In the genomic region with DNA sequence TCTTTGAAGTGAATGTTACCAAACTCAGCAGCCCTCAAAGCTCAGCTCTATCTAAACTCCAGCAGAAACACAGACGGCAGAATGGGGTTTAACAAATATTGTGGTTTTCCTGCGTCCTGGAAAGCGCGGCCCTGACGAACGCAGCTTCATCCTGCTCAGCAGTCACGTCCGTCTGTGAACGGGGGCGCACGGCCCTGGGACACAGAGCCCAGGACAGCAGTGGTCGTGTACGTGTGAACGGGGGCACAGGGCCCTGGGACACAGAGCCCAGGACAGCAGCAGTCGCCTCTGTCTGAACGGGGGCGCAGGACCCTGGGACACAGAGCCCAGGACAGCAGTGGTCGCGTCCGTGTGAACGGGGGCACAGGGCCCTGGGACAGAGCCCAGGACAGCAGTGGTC, we compare ENCODE assay signal across 28 cellular contexts. TPM values are rescaled to one million over a fixed set of nuclear protein-coding genes. Genes with fewer than 3 reads are reported as not detected.
"Had no signal": no experiment of that assay in that cellular context is flagged by ENCODE, and none has a peak within 500 bp of the region (broad histone marks: within the 10 kb centered on the region; RNA-seq: fewer than 3 reads in every experiment).

No MANE protein-coding gene starts in this region.

- H3K27me3 ChIP-seq: brain microvascular endothelial cell, cardiac muscle cell had no signal

- ATAC-seq: activated CD8-positive, alpha-beta memory T cell treated with anti-CD3 and anti-CD28 coated beads, Interleukin-2, amount 10 ng/mL, durations not matched to agents 7 days and 5 days; activated naive CD4-positive, alpha-beta T cell treated with anti-CD3 and anti-CD28 coated beads, Interleukin-2, amount 50 U/mL, for 72 hours; activated naive CD8-positive, alpha-beta T cell treated with anti-CD3 and anti-CD28 coated beads, Interleukin-2, amount 50 U/mL, for 24 hours; PC-3 had no signal

- H3K27ac Mint-ChIP-seq: activated B cell treated with CpG ODN at 0.5 μM for 24 hours; activated CD4-positive, alpha-beta T cell treated with anti-CD3 and anti-CD28 coated beads, Interleukin-2, amount 10 ng/mL, durations not matched to agents 24 days and 14 days; activated CD8-positive, alpha-beta memory T cell treated with anti-CD3 and anti-CD28 coated beads, Interleukin-2, amount 10 ng/mL, durations not matched to agents 7 days and 5 days; activated naive CD8-positive, alpha-beta T cell treated with anti-CD3 and anti-CD28 coated beads, Interleukin-2, amount 50 U/mL, for 24 hours; activated T-cell treated with anti-CD3 and anti-CD28 coated beads, Interleukin-2, amount 50 U/mL, for 24 hours; activated T-helper 1 cell treated with anti-CD3 and anti-CD28 coated beads, Interleukin-12 subunit alpha, Interleukin-12 subunit beta, Interleukin-2, Interleukin-4 antibody, amounts not matched to agents 30 ng/mL and 10 ng/mL and 1 ng/mL, durations not matched to agents 14 hours and 24 hours and 36 hours; T-helper 1 cell treated with Interleukin-12 subunit alpha and Interleukin-12 subunit beta and Interleukin-4 antibody, amounts not matched to agents 30 μg/mL and 1 μg/mL, for 36 hours had no signal

- H3K4me3 ChIP-seq: cardiac muscle cell had no signal

- H3K4me3 Mint-ChIP-seq: activated B cell treated with CpG ODN at 0.5 μM for 24 hours; activated CD4-positive, alpha-beta T cell treated with anti-CD3 and anti-CD28 coated beads, Interleukin-2, amount 10 ng/mL, durations not matched to agents 24 days and 14 days; activated CD8-positive, alpha-beta memory T cell treated with anti-CD3 and anti-CD28 coated beads, Interleukin-2, amount 10 ng/mL, durations not matched to agents 7 days and 5 days; activated naive CD8-positive, alpha-beta T cell treated with anti-CD3 and anti-CD28 coated beads, Interleukin-2, amount 50 U/mL, for 24 hours; activated T-cell treated with anti-CD3 and anti-CD28 coated beads, Interleukin-2, amount 50 U/mL, for 24 hours; activated T-helper 1 cell treated with anti-CD3 and anti-CD28 coated beads, Interleukin-12 subunit alpha, Interleukin-12 subunit beta, Interleukin-2, Interleukin-4 antibody, amounts not matched to agents 30 ng/mL and 10 ng/mL and 1 ng/mL, durations not matched to agents 14 hours and 24 hours and 36 hours; T-helper 1 cell treated with Interleukin-12 subunit alpha and Interleukin-12 subunit beta and Interleukin-4 antibody, amounts not matched to agents 30 μg/mL and 1 μg/mL, for 36 hours had no signal

- H3K27ac ChIP-seq: brain microvascular endothelial cell, cardiac muscle cell had no signal

- H3K9me3 Mint-ChIP-seq: activated B cell treated with CpG ODN at 0.5 μM for 24 hours had no signal

- DNase-seq: activated B cell treated with CpG ODN at 0.5 μM for 24 hours; activated CD4-positive, alpha-beta T cell treated with anti-CD3 and anti-CD28 coated beads for 1 hour; activated CD4-positive, alpha-beta T cell treated with anti-CD3 and anti-CD28 coated beads, Interleukin-2, amount 10 ng/mL, durations not matched to agents 24 days and 14 days; activated CD4-positive, alpha-beta T cell treated with anti-CD3 and anti-CD28 coated beads, Interleukin-2, amount 50 U/mL, for 48 hours; activated CD8-positive, alpha-beta memory T cell treated with anti-CD3 and anti-CD28 coated beads, Interleukin-2, amount 10 ng/mL, durations not matched to agents 7 days and 5 days; activated effector memory CD4-positive, alpha-beta T cell treated with anti-CD3 and anti-CD28 coated beads, Interleukin-2, amount 50 U/mL, for 16 hours; activated naive CD4-positive, alpha-beta T cell treated with Interleukin-2 at 50 U/mL for 16 hours; activated naive CD8-positive, alpha-beta T cell treated with anti-CD3 and anti-CD28 coated beads, Interleukin-2, amount 50 U/mL, for 24 hours; activated T-cell treated with anti-CD3 and anti-CD28 coated beads, Interleukin-2, amount 50 U/mL, for 24 hours; amniotic stem cell; brain microvascular endothelial cell; IMR-90; KG1; NCI-H1048; NCI-H1417; NCI-H1930; NCI-H2107; NCI-H2171 treated with DMSO at 0.1 percent for 48 hours; NCI-H226; NCI-H526 treated with DMSO at 0.1 percent for 48 hours; NCI-H82; PC-3; SHP77 treated with DMSO at 0.1 percent for 48 hours had no signal

- H3K4me1 Mint-ChIP-seq: activated B cell treated with CpG ODN at 0.5 μM for 24 hours; activated CD4-positive, alpha-beta T cell treated with anti-CD3 and anti-CD28 coated beads, Interleukin-2, amount 10 ng/mL, durations not matched to agents 24 days and 14 days; activated CD8-positive, alpha-beta memory T cell treated with anti-CD3 and anti-CD28 coated beads, Interleukin-2, amount 10 ng/mL, durations not matched to agents 7 days and 5 days; activated naive CD8-positive, alpha-beta T cell treated with anti-CD3 and anti-CD28 coated beads, Interleukin-2, amount 50 U/mL, for 24 hours had no signal

- H3K27me3 Mint-ChIP-seq: activated B cell treated with CpG ODN at 0.5 μM for 24 hours; activated CD4-positive, alpha-beta T cell treated with anti-CD3 and anti-CD28 coated beads, Interleukin-2, amount 10 ng/mL, durations not matched to agents 24 days and 14 days; activated CD8-positive, alpha-beta memory T cell treated with anti-CD3 and anti-CD28 coated beads, Interleukin-2, amount 10 ng/mL, durations not matched to agents 7 days and 5 days; activated naive CD8-positive, alpha-beta T cell treated with anti-CD3 and anti-CD28 coated beads, Interleukin-2, amount 50 U/mL, for 24 hours; activated T-cell treated with anti-CD3 and anti-CD28 coated beads, Interleukin-2, amount 50 U/mL, for 24 hours had no signal

- H3K36me3 ChIP-seq: brain microvascular endothelial cell had no signal

RNA-seq across cellular contexts. Expression of a gene that starts 51.9 kb away (rescaled TPM):
- total RNA-seq: M059J had no signal
